8 cellular contexts compared by ENCODE assay signal in the genomic region with DNA sequence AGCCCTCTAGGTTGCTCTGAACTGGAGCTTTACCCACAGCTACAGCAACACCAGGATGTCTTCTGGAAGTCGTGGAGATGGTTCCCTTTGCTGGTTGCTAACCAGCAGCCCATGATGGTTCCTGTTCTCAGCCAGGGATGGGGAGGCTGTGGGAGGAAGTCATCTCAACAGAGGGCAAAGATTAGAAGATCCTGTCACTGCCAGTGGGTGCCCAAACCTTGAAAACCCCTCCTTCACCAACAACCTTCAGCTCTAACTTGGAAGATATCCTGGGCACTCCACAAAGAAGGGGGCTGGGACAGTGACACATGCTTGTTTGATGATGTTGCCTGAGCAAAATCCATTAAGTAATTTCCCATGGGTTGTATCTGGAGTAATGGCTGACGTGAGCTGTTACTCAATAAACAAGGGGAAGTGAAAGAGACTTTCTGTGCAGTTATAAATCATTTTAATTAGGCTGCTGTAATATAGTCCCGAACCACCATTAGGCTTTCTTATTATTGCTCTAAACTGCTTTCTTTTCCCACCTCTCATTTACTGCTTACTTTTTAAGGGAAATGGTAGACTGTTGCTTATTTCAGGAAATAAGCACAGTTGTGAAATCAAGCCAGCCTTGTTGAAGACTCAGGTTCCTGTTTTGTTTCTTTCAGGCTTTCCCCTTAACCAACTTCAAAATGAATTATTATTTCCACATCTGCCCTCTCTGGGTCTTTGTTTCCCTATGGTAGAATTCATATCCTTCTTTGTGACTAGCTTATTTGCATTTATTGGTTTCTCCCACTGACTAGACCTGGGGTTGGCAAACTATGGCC.
DNase-seq lines count a peak whose midpoint lies in the region; ATAC-seq and TF ChIP-seq lines count a peak whose summit lies in the region.

No MANE protein-coding gene starts in this region.

- DNase-seq in GF-D8 (lab: John Stamatoyannopoulos, UW) (peak; percentile 91), RPMI7951 (ENCODE audit: low read depth) (peak; percentile 68), left lung (peak in 1 of 2 donors; percentile 42), PC-9 (no peak), DMS 273 (lab: John Stamatoyannopoulos, UW; ENCODE audit: unreplicated experiment) (no peak)
- DNase-seq in activated T-helper 2 cell treated with anti-CD3 and anti-CD28 coated beads, Interferon-gamma antibody, Interleukin-2, Interleukin-4, amounts not matched to agents 10 μg/mL and 5 μg/mL and 100 μg/mL, durations not matched to agents 14 hours and 24 hours and 36 hours (ENCODE audit: low spot score), result no peak

- H3K4me1 ChIP-seq in left lung (peaks cover 0 to 20% of the 10 kb centered on the region in 2 donors), PC-9 (replicated peaks; ENCODE audit: insufficient read depth) (no peaks in the 10 kb centered on the region)

- H2AFZ ChIP-seq in PC-9, result no peak overlapping the region

- no peak overlapping the region for H3K4me2 ChIP-seq in PC-9

- no peaks in the 10 kb centered on the region for H3K9me2 ChIP-seq in PC-9 (ENCODE audit: insufficient read depth)

- H3K9me3 ChIP-seq in left lung (no peaks in the 10 kb centered on the region), PC-9 (ENCODE audit: insufficient read depth, low read depth) (no peaks in the 10 kb centered on the region)

- H3K4me3 ChIP-seq in left lung (no peak overlapping the region), PC-9 (no peak overlapping the region)

- no peaks in the 10 kb centered on the region for H3F3A ChIP-seq in PC-9 (ENCODE audit: insufficient read depth, low read depth)

- BruUV-seq in PC-9 (replicated peaks; lab: Mats Ljungman, UMichigan), result no TSS peak

- POLR2A ChIA-PET in PC-9 (lab: Charles Lee; ENCODE audit: unreplicated experiment), result no interaction called here

- no peaks in the 10 kb centered on the region for H3K27me3 Mint-ChIP-seq in activated T-helper 2 cell treated with anti-CD3 and anti-CD28 coated beads, Interferon-gamma antibody, Interleukin-2, Interleukin-4, amounts not matched to agents 10 μg/mL and 5 μg/mL and 100 μg/mL, durations not matched to agents 14 hours and 24 hours and 36 hours (ENCODE audit: low read depth)

- H3K4me1 Mint-ChIP-seq in activated T-helper 2 cell treated with anti-CD3 and anti-CD28 coated beads, Interferon-gamma antibody, Interleukin-2, Interleukin-4, amounts not matched to agents 10 μg/mL and 5 μg/mL and 100 μg/mL, durations not matched to agents 14 hours and 24 hours and 36 hours (ENCODE audit: low read depth), result no peaks in the 10 kb centered on the region

- H3K27ac ChIP-seq in left lung (peak overlapping the region in 1 of 2 donors; percentile 91), PC-9 (no peak overlapping the region)

- no peaks in the 10 kb centered on the region for H3K36me3 Mint-ChIP-seq in activated T-helper 2 cell treated with anti-CD3 and anti-CD28 coated beads, Interferon-gamma antibody, Interleukin-2, Interleukin-4, amounts not matched to agents 10 μg/mL and 5 μg/mL and 100 μg/mL, durations not matched to agents 14 hours and 24 hours and 36 hours (ENCODE audit: low read depth)

- no peaks in the 10 kb centered on the region for H3K79me2 ChIP-seq in PC-9 (ENCODE audit: low read depth)

- H3K27me3 ChIP-seq in left lung (no peaks in the 10 kb centered on the region), PC-9 (ENCODE audit: insufficient read depth, low read depth) (0 out of 2 replicates have a peak, but pooled peaks cover 3% of the 10 kb centered on the region)

- TF ChIP-seq CTCF in left lung (IDR thresholded peaks at IDR 0.05) (no peak), PC-9 (conservative IDR thresholded peaks at IDR 0.05) (no peak)

- intact Hi-C loops in left lung (cut with DNase I), result no loop called here
- intact Hi-C loops in PC-9 (cut with micrococcal nuclease; ENCODE audit: unreplicated experiment), result no loop called here
- intact Hi-C loops in activated T-helper 2 cell treated with anti-CD3 and anti-CD28 coated beads, Interferon-gamma antibody, Interleukin-2, Interleukin-4, amounts not matched to agents 10 μg/mL and 5 μg/mL and 100 μg/mL, durations not matched to agents 14 hours and 24 hours and 36 hours (cut with micrococcal nuclease), result no loop called here

- ATAC-seq in HG02588 (IDR thresholded peaks at IDR 0.05; ENCODE audit: unreplicated experiment) (peak; percentile 72), left lung (peak; percentile 64), esophagus mucosa (no peak)

- CTCF ChIA-PET in PC-9 (lab: Charles Lee), result no interaction called here

- peaks cover 5% of the 10 kb centered on the region for H3K9me3 Mint-ChIP-seq in activated T-helper 2 cell treated with anti-CD3 and anti-CD28 coated beads, Interferon-gamma antibody, Interleukin-2, Interleukin-4, amounts not matched to agents 10 μg/mL and 5 μg/mL and 100 μg/mL, durations not matched to agents 14 hours and 24 hours and 36 hours

- H3K4me3 Mint-ChIP-seq in activated T-helper 2 cell treated with anti-CD3 and anti-CD28 coated beads, Interferon-gamma antibody, Interleukin-2, Interleukin-4, amounts not matched to agents 10 μg/mL and 5 μg/mL and 100 μg/mL, durations not matched to agents 14 hours and 24 hours and 36 hours (ENCODE audit: low read depth), result no peak overlapping the region

- no peak overlapping the region for H3K27ac Mint-ChIP-seq in activated T-helper 2 cell treated with anti-CD3 and anti-CD28 coated beads, Interferon-gamma antibody, Interleukin-2, Interleukin-4, amounts not matched to agents 10 μg/mL and 5 μg/mL and 100 μg/mL, durations not matched to agents 14 hours and 24 hours and 36 hours

- no peaks in the 10 kb centered on the region for H4K20me1 ChIP-seq in PC-9 (ENCODE audit: insufficient read depth)

- H3K36me3 ChIP-seq in left lung (no peaks in the 10 kb centered on the region), PC-9 (ENCODE audit: low read depth) (no peaks in the 10 kb centered on the region)

Comparison
In these comparisons a context has a peak if more than half of its experiments do, and no peak if none do; other contexts are left out.
1. DNase-seq: peak in GF-D8 (single experiment) and RPMI7951 (single experiment); none in PC-9 (0 of 2), activated T-helper 2 cell treated with anti-CD3 and anti-CD28 coated beads, Interferon-gamma antibody, Interleukin-2, Interleukin-4, amounts not matched to agents 10 μg/mL and 5 μg/mL and 100 μg/mL, durations not matched to agents 14 hours and 24 hours and 36 hours (single experiment) and DMS 273 (single experiment).